13 cellular contexts compared by ENCODE assay signal in genomic region chr1:20370628-20371200, GRCh38.
DNase-seq lines count a peak whose midpoint lies in the region; ATAC-seq lines count a peak whose summit lies in the region.
"Had no signal": no experiment of that assay in that cellular context is flagged by ENCODE, and none has a peak within 500 bp of the region (broad histone marks: within the 10 kb centered on the region; RNA-seq: fewer than 3 reads in every experiment).

No MANE protein-coding gene starts in this region.

- ATAC-seq in GM19351 (IDR thresholded peaks at IDR 0.05; ENCODE audit: unreplicated experiment) (no peak), HG03457 (IDR thresholded peaks at IDR 0.05; ENCODE audit: unreplicated experiment) (no peak)
- ATAC-seq: activated T-helper 17 cell treated with anti-CD3 and anti-CD28 coated beads, Interleukin-2, amount 50 U/mL, for 72 hours; left lung; psoas muscle had no signal

- DNase-seq in COLO829 (ENCODE audit: low spot score) (peak; percentile 15), GM04504 (ENCODE audit: low read depth) (peak; percentile 8), NCI-H524 treated with DMSO at 0.1 percent for 48 hours (lab: John Stamatoyannopoulos, UW) (peak; percentile 53), fibroblast of peridontal ligament (ENCODE audit: extremely low read depth) (peak; percentile 80), SHP77 treated with DMSO at 0.1 percent for 48 hours (lab: John Stamatoyannopoulos, UW) (no peak)
- DNase-seq: activated CD4-positive, alpha-beta T cell treated with anti-CD3 and anti-CD28 coated beads for 1 hour; erythroblast; psoas muscle; SIG-M5 had no signal
